In the genomic region with DNA sequence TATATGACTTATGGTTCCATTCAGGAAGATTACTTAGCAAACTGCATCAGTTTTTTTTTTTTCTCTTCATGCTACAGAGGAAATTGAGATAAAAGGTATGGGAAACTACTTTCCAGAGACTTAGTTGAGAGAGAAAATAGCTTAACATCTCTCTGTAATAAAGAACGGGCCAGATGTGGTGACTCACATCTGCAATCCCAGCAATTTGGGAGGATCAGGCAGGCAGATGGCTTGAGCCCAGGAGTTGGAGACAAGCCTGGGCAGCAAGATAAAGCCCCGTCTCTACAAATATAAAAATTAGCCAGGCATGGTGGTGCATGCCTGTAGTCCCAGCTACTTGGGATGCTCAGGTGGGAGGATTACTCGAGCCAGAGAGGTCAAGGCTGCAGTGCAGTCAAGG, we compare ENCODE assay signal across 19 cellular contexts.
A peak's percentile ranks its signal among the peaks of the same experiment; 100 is the strongest.
DNase-seq lines count a peak whose midpoint lies in the region; ATAC-seq, FAIRE-seq and TF ChIP-seq lines count a peak whose summit lies in the region.
"Had no signal": no experiment of that assay in that cellular context is flagged by ENCODE, and none has a peak within 500 bp of the region (broad histone marks: within the 10 kb centered on the region; RNA-seq: fewer than 3 reads in every experiment).

No MANE protein-coding gene starts in this region.

- no peaks in the 10 kb centered on the region for H4K20me1 ChIP-seq in astrocyte (ENCODE audit: insufficient read depth, low read length)

- peaks cover 5% of the 10 kb centered on the region for H3K9me3 Mint-ChIP-seq in astrocyte (ENCODE audit: unreplicated experiment)
- H3K9me3 Mint-ChIP-seq: neural crest cell had no signal

- H3K9ac ChIP-seq in astrocyte (ENCODE audit: low read length): no peak overlapping the region

- CTCF ChIA-PET in A673 (lab: Charles Lee): interaction anchor here (0.7 kb wide), 1 partner anchor 610 kb away, joined by 4 read pairs; no protein-coding TSS in a partner anchor

- H3K9me3 ChIP-seq in astrocyte (ENCODE audit: insufficient read depth, low read depth, low read length) (no peaks in the 10 kb centered on the region), left lung (peaks cover 0 to 7% of the 10 kb centered on the region in 2 donors), A673 (ENCODE audit: low read depth, low read length, poor library complexity, severe bottlenecking) (no peaks in the 10 kb centered on the region)
- H3K9me3 ChIP-seq: Peyer's patch had no signal

- DNase-seq in AG08395 (ENCODE audit: low spot score) (peak; percentile 46), GM03348 (ENCODE audit: low spot score) (peak; percentile 39), astrocyte (ENCODE audit: low read depth) (peak; percentile 66), left lung (no peak), A673 (ENCODE audit: low spot score) (no peak), midbrain (lab: John Stamatoyannopoulos, UW) (no peak), NCI-H526 (lab: John Stamatoyannopoulos, UW) (no peak), NCI-H1694 (lab: John Stamatoyannopoulos, UW) (no peak)
- DNase-seq: activated CD8-positive, alpha-beta memory T cell treated with anti-CD3 and anti-CD28 coated beads for 24 hours; amniotic stem cell; mesendoderm; NCI-H82; Peyer's patch; retina; stimulated activated CD4-positive, alpha-beta T cell treated with anti-CD3 and anti-CD28 coated beads, Interleukin-2, amount 100 ng/mL, for 24 hours; substantia nigra had no signal

- peak overlapping the region; percentile 64 for H3K27ac ChIP-seq in astrocyte (ENCODE audit: low read depth, low read length)
- H3K27ac ChIP-seq in left lung: no peak overlapping the region
- H3K27ac ChIP-seq in A673 (ENCODE audit: low read depth, low read length, poor library complexity, severe bottlenecking): no peak overlapping the region
- H3K27ac ChIP-seq: C4-2B, Peyer's patch had no signal

- H3K36me3 ChIP-seq in astrocyte (ENCODE audit: insufficient read depth, low read length): no peaks in the 10 kb centered on the region
- H3K36me3 ChIP-seq in left lung: no peaks in the 10 kb centered on the region
- no peaks in the 10 kb centered on the region for H3K36me3 ChIP-seq in A673 (ENCODE audit: insufficient read depth, low read length, poor library complexity, severe bottlenecking)
- H3K36me3 ChIP-seq: Peyer's patch had no signal

- TF ChIP-seq CTCF in astrocyte (IDR thresholded peaks at IDR 0.05; ENCODE audit: insufficient read depth, low read depth, low read length): no peak
- TF ChIP-seq CTCF in left lung (IDR thresholded peaks at IDR 0.05): no peak
- no peak for TF ChIP-seq CTCF in A673 (conservative IDR thresholded peaks at IDR 0.05; ENCODE audit: low read depth, low read length)

- H3K4me1 Mint-ChIP-seq in astrocyte (ENCODE audit: low read depth, unreplicated experiment): peaks cover 33% of the 10 kb centered on the region
- H3K4me1 Mint-ChIP-seq: neural crest cell had no signal

- H3K27me3 ChIP-seq in astrocyte (ENCODE audit: insufficient read depth, low read length) (no peaks in the 10 kb centered on the region), left lung (no peaks in the 10 kb centered on the region), A673 (replicated peaks; ENCODE audit: insufficient read depth, low read depth, low read length, poor library complexity) (peaks cover 11% of the 10 kb centered on the region)
- H3K27me3 ChIP-seq: Peyer's patch had no signal

- H3K4me3 ChIP-seq in astrocyte (ENCODE audit: insufficient read depth, low read depth, low read length) (no peak overlapping the region), left lung (no peak overlapping the region), A673 (ENCODE audit: low read depth, low read length, poor library complexity, severe bottlenecking) (no peak overlapping the region)
- H3K4me3 ChIP-seq: Peyer's patch had no signal

- peak overlapping the region; percentile 88 for H3K27ac Mint-ChIP-seq in astrocyte (ENCODE audit: unreplicated experiment)

- peak overlapping the region; percentile 32 for H3K4me2 ChIP-seq in astrocyte (ENCODE audit: low read length)

- H3K27me3 Mint-ChIP-seq in astrocyte (ENCODE audit: low read depth, unreplicated experiment): no peaks in the 10 kb centered on the region

- ATAC-seq in left lung: peak; percentile 33

- FAIRE-seq in astrocyte (lab: Jason Lieb, UNC): no peak
- FAIRE-seq: endometrium had no signal

- H2AFZ ChIP-seq in astrocyte (ENCODE audit: low read depth, low read length): no peak overlapping the region

- no TSS peak for BruUV-seq in A673 (replicated peaks; lab: Mats Ljungman, UMichigan)

- peaks cover 25% of the 10 kb centered on the region for H3K36me3 Mint-ChIP-seq in astrocyte (ENCODE audit: low read depth, unreplicated experiment)

- no peaks in the 10 kb centered on the region for H3K79me2 ChIP-seq in astrocyte (ENCODE audit: insufficient read depth, low read length)

- H3K4me1 ChIP-seq in astrocyte (ENCODE audit: insufficient read depth, low read length) (peaks cover 18% of the 10 kb centered on the region), left lung (no peaks in the 10 kb centered on the region), A673 (ENCODE audit: insufficient read depth, low read length, poor library complexity, severe bottlenecking) (no peaks in the 10 kb centered on the region)
- H3K4me1 ChIP-seq: Peyer's patch had no signal

- no peak overlapping the region for H3K4me3 Mint-ChIP-seq in astrocyte (ENCODE audit: unreplicated experiment)
- H3K4me3 Mint-ChIP-seq: neural crest cell had no signal

- intact Hi-C loops in left lung (cut with DNase I): no loop called here
- intact Hi-C loops in A673 (cut with micrococcal nuclease; ENCODE audit: unreplicated experiment): no loop called here

- POLR2A ChIA-PET in A673 (lab: Charles Lee; ENCODE audit: low non-redundant PET): no interaction called here

Comparison
In these comparisons a context has a peak if more than half of its experiments do, and no peak if none do; other contexts are left out.
1. DNase-seq: peak in AG08395 (single experiment), GM03348 (single experiment) and astrocyte (single experiment); none in left lung (0 of 2), A673 (single experiment), midbrain (single experiment), NCI-H526 (0 of 2) and NCI-H1694 (single experiment).